Comparison of ENCODE assay signal across 2 cellular contexts in the genomic region with DNA sequence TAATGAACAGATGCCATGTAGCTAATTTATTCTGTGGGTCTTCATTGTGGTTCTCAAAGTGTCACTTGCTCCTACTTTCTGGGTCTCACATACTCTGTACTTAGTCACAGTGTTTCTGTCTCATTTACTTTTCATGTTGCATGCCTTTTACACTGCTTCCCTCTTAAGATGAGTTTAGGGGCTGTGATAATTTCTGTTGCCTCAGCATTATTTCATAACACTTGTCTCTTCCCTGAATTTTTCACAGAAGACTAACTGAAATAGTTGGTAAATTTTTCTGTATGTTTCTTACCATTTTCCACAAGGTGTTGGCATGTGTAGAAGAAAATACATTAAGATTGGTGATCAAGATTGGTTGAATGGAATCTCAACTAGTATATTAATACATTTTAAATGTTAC.
TF ChIP-seq lines count a peak whose summit lies in the region.

No MANE protein-coding gene starts in this region.

TF ChIP-seq in A549, 52 proteins besides CTCF, POLR2A, EP300 and RAD21:
- TF ChIP-seq FOXS1 (CRISPR knock-in tag; IDR thresholded peaks at IDR 0.05) (no peak), MAFK (IDR thresholded peaks at IDR 0.05; ENCODE audit: partially characterized antibody) (peak; percentile 89)
TF ChIP-seq in A549: peak in this region for 1.

TF ChIP-seq in IMR-90, 13 proteins besides CTCF, POLR2A, EP300 and RAD21:
- TF ChIP-seq MAZ (IDR thresholded peaks at IDR 0.05; ENCODE audit: borderline replicate concordance, low read depth, low read length) (no peak), BHLHE40 (IDR thresholded peaks at IDR 0.05; ENCODE audit: low read depth, low read length) (no peak), MAFK (IDR thresholded peaks at IDR 0.05; ENCODE audit: low read depth, low read length) (peak; percentile 75; the same call in 1 of the 2 replicates)
